Comparison of ENCODE assay signal across 23 cellular contexts in genomic region chr17:66526827-66527226, GRCh38.
A peak's percentile ranks its signal among the peaks of the same experiment; 100 is the strongest.
DNase-seq lines count a peak whose midpoint lies in the region; ATAC-seq and TF ChIP-seq lines count a peak whose summit lies in the region.
"Had no signal": no experiment of that assay in that cellular context is flagged by ENCODE, and none has a peak within 500 bp of the region (broad histone marks: within the 10 kb centered on the region; RNA-seq: fewer than 3 reads in every experiment).

No MANE protein-coding gene starts in this region.

- peak overlapping the region in 7 of 59 donors; percentile 1 to 24 (median 17) for H3K4me3 ChIP-seq in dorsolateral prefrontal cortex
- H3K4me3 ChIP-seq in thyroid gland (replicated peaks in 1 of 3), result no peak overlapping the region
- H3K4me3 ChIP-seq: tibial artery had no signal

- intact Hi-C loops in dorsolateral prefrontal cortex (cut with DNase I) (loop anchor here in 1 of 2 donors (5.0 kb wide), 1 partner anchor 225 kb away; the partner anchor contains the start of gene PRKCA), thyroid gland (cut with DNase I) (no loop called here)

- H3K27me3 ChIP-seq in dorsolateral prefrontal cortex (no peaks in the 10 kb centered on the region), thyroid gland (no peaks in the 10 kb centered on the region)
- H3K27me3 ChIP-seq: foreskin keratinocyte, tibial artery had no signal

- 97 to 98% methylated on average over 4 of the region's 4 CpGs for WGBS in thyroid gland, 2 donors

- no peaks in the 10 kb centered on the region for H3K9me3 Mint-ChIP-seq in activated CD8-positive, alpha-beta memory T cell treated with anti-CD3 and anti-CD28 coated beads, Interleukin-2, amount 10 ng/mL, durations not matched to agents 7 days and 5 days (ENCODE audit: low read depth)

- CTCF ChIA-PET in activated CD8-positive, alpha-beta memory T cell treated with anti-CD3 and anti-CD28 coated beads, Interleukin-2, amount 10 ng/mL, durations not matched to agents 7 days and 5 days (lab: Charles Lee), result no interaction called here

- no peaks in the 10 kb centered on the region for H3K36me3 ChIP-seq in thyroid gland
- H3K36me3 ChIP-seq: tibial artery had no signal

- H3K27me3 Mint-ChIP-seq in activated CD8-positive, alpha-beta memory T cell treated with anti-CD3 and anti-CD28 coated beads, Interleukin-2, amount 10 ng/mL, durations not matched to agents 7 days and 5 days, result no peaks in the 10 kb centered on the region
- H3K27me3 Mint-ChIP-seq: CD4-positive, CD25-positive, alpha-beta regulatory T cell; naive thymus-derived CD4-positive, alpha-beta T cell; T-cell had no signal

- H3K9me3 ChIP-seq in thyroid gland, result no peaks in the 10 kb centered on the region
- H3K9me3 ChIP-seq: tibial artery had no signal

- no peak for TF ChIP-seq POLR2A in thyroid gland (IDR thresholded peaks at IDR 0.05)

- DNase-seq in activated CD8-positive, alpha-beta memory T cell treated with anti-CD3 and anti-CD28 coated beads, Interleukin-2, amount 10 ng/mL, durations not matched to agents 7 days and 5 days, result peak; percentile 58
- DNase-seq in activated CD8-positive, alpha-beta memory T cell treated with anti-CD3 and anti-CD28 coated beads, Interleukin-2, amount 50 U/mL, for 4 hours, result no peak
- DNase-seq in NCI-H2107 (lab: John Stamatoyannopoulos, UW) (peak; percentile 8), dorsolateral prefrontal cortex (peak in 2 of 10 donors; percentile 26 to 58), substantia nigra (lab: John Stamatoyannopoulos, UW) (peak in 16 of 49 donors; percentile 14 to 45 (median 21)), thyroid gland (no peak)
- DNase-seq: activated CD4-positive, alpha-beta T cell treated with anti-CD3 and anti-CD28 coated beads for 4 hours; activated gamma-delta T cell; CD4-positive, CD25-positive, alpha-beta regulatory T cell; foreskin keratinocyte; GOT3; left cardiac atrium; mesendoderm; naive thymus-derived CD4-positive, alpha-beta T cell; NCI-H1930; NCI-H524; right cardiac atrium; Right ventricle myocardium superior; T-cell; tibial artery had no signal

- H3K4me3 Mint-ChIP-seq in activated CD8-positive, alpha-beta memory T cell treated with anti-CD3 and anti-CD28 coated beads, Interleukin-2, amount 10 ng/mL, durations not matched to agents 7 days and 5 days, result no peak overlapping the region
- H3K4me3 Mint-ChIP-seq: CD4-positive, CD25-positive, alpha-beta regulatory T cell; naive thymus-derived CD4-positive, alpha-beta T cell; T-cell had no signal

- H3K27ac ChIP-seq in dorsolateral prefrontal cortex (peak overlapping the region in 58 of 59 donors; percentile 16 to 94 (median 79)), substantia nigra (ENCODE audit: low read depth, low read length, poor library complexity, severe bottlenecking) (peak overlapping the region; percentile 91), thyroid gland (no peak overlapping the region)
- H3K27ac ChIP-seq: foreskin keratinocyte, KMS-11, tibial artery had no signal

- TF ChIP-seq CTCF in dorsolateral prefrontal cortex (IDR thresholded peaks at IDR 0.05 in 54 of 56, conservative IDR thresholded peaks at IDR 0.05 in 2 of 56; ENCODE audit: low read depth in 1 of 56, partially characterized antibody in 56 of 56) (no peak), thyroid gland (IDR thresholded peaks at IDR 0.05) (no peak)

- H3K27ac Mint-ChIP-seq in activated CD8-positive, alpha-beta memory T cell treated with anti-CD3 and anti-CD28 coated beads, Interleukin-2, amount 10 ng/mL, durations not matched to agents 7 days and 5 days, result peak overlapping the region; percentile 3
- H3K27ac Mint-ChIP-seq: CD4-positive, CD25-positive, alpha-beta regulatory T cell; T-cell had no signal

- H3K36me3 Mint-ChIP-seq in activated CD8-positive, alpha-beta memory T cell treated with anti-CD3 and anti-CD28 coated beads, Interleukin-2, amount 10 ng/mL, durations not matched to agents 7 days and 5 days, result peaks cover 19% of the 10 kb centered on the region

- no peak for ATAC-seq in activated CD8-positive, alpha-beta memory T cell treated with anti-CD3 and anti-CD28 coated beads, Interleukin-2, amount 10 ng/mL, durations not matched to agents 7 days and 5 days
- no peak for ATAC-seq in HG03095 (IDR thresholded peaks at IDR 0.05; ENCODE audit: unreplicated experiment)
- ATAC-seq in GM18519 (IDR thresholded peaks at IDR 0.05; ENCODE audit: low FRiP score, unreplicated experiment), result no peak
- ATAC-seq: foreskin keratinocyte; left cardiac atrium; naive thymus-derived CD4-positive, alpha-beta T cell; right cardiac atrium had no signal

- H3K4me1 ChIP-seq in thyroid gland, result no peaks in the 10 kb centered on the region

- H3K4me1 Mint-ChIP-seq in activated CD8-positive, alpha-beta memory T cell treated with anti-CD3 and anti-CD28 coated beads, Interleukin-2, amount 10 ng/mL, durations not matched to agents 7 days and 5 days, result peaks cover 54% of the 10 kb centered on the region

Comparison
In these comparisons a context has a peak if more than half of its experiments do, and no peak if none do; other contexts are left out.
1. DNase-seq: peak in activated CD8-positive, alpha-beta memory T cell treated with anti-CD3 and anti-CD28 coated beads, Interleukin-2, amount 10 ng/mL, durations not matched to agents 7 days and 5 days (single experiment) and NCI-H2107 (single experiment); none in activated CD8-positive, alpha-beta memory T cell treated with anti-CD3 and anti-CD28 coated beads, Interleukin-2, amount 50 U/mL, for 4 hours (single experiment) and thyroid gland (0 of 2).
2. H3K27ac ChIP-seq: peak in dorsolateral prefrontal cortex (58 of 59) and substantia nigra (single experiment); none in thyroid gland (0 of 3).